1 cellular context compared by ENCODE assay signal in genomic region chr1:155000725-155001437, GRCh38.
A peak's percentile ranks its signal among the peaks of the same experiment; 100 is the strongest.
TF ChIP-seq lines count a peak whose summit lies in the region.

No MANE protein-coding gene starts in this region.

TF ChIP-seq in HepG2, 621 proteins besides CTCF, POLR2A, EP300 and RAD21 (continued from another document and continues in another):
- TF ChIP-seq ZBED4 (CRISPR knock-in tag; IDR thresholded peaks at IDR 0.05; ENCODE audit: borderline replicate concordance) (peak; percentile 100), ZFP36 (IDR thresholded peaks at IDR 0.05; ENCODE audit: borderline replicate concordance, low read depth, low read length, partially characterized antibody) (no peak), TAF1 (CRISPR knock-in tag; IDR thresholded peaks at IDR 0.05) (peak; percentile 66), HOXD1 (CRISPR knock-in tag; IDR thresholded peaks at IDR 0.05) (no peak), NONO (IDR thresholded peaks at IDR 0.05) (no peak), NONO (CRISPR knock-in tag; conservative IDR thresholded peaks at IDR 0.05) (peak; percentile 54), ZSCAN21 (CRISPR knock-in tag; IDR thresholded peaks at IDR 0.05; ENCODE audit: borderline replicate concordance) (0 out of 2 replicates have a peak, but pooled peaks have one; percentile 46), ZGPAT (CRISPR knock-in tag; IDR thresholded peaks at IDR 0.05) (peak; percentile 93), STAT6 (CRISPR knock-in tag; IDR thresholded peaks at IDR 0.05; ENCODE audit: borderline replicate concordance) (0 out of 2 replicates have a peak, but pooled peaks have one; percentile 24), HNF4A (CRISPR knock-in tag; IDR thresholded peaks at IDR 0.05) (peak; percentile 54), E2F1 (CRISPR knock-in tag; IDR thresholded peaks at IDR 0.05) (peak; percentile 60; the same call in 1 of the 2 replicates), HNRNPK (IDR thresholded peaks at IDR 0.05; ENCODE audit: low read depth, low read length, poor library complexity, severe bottlenecking) (peak; percentile 95), ZNF839 (CRISPR knock-in tag; IDR thresholded peaks at IDR 0.05; ENCODE audit: borderline replicate concordance) (0 out of 2 replicates have a peak, but pooled peaks have one; percentile 56), PATZ1 (CRISPR knock-in tag; IDR thresholded peaks at IDR 0.05) (peak; percentile 98), NR2F6 (IDR thresholded peaks at IDR 0.05) (peak; percentile 50), NR2F6 (CRISPR knock-in tag; IDR thresholded peaks at IDR 0.05) (peak; percentile 77), ZNF296 (CRISPR knock-in tag; conservative IDR thresholded peaks at IDR 0.05) (no peak), ZNF224 (CRISPR knock-in tag; IDR thresholded peaks at IDR 0.05) (peak; percentile 67; the same call in 1 of the 2 replicates), SP140L (CRISPR knock-in tag; IDR thresholded peaks at IDR 0.05; ENCODE audit: borderline replicate concordance) (no peak), ZNF678 (CRISPR knock-in tag; IDR thresholded peaks at IDR 0.05) (no peak), HNF4G (IDR thresholded peaks at IDR 0.05; ENCODE audit: borderline replicate concordance, low read depth, low read length) (peak; percentile 46; the same call in 1 of the 2 replicates), HNF4G (CRISPR knock-in tag; IDR thresholded peaks at IDR 0.05; ENCODE audit: borderline replicate concordance, low read depth) (peak; percentile 25; the same call in 1 of the 2 replicates), HOXA5 (CRISPR knock-in tag; IDR thresholded peaks at IDR 0.05) (peak; percentile 72), ZNF124 (CRISPR knock-in tag; IDR thresholded peaks at IDR 0.05) (peak; percentile 86; the same call in 1 of the 2 replicates), STAG1 (CRISPR knock-in tag; IDR thresholded peaks at IDR 0.05) (peak; percentile 15; the same call in 1 of the 2 replicates), ZNF557 (CRISPR knock-in tag; IDR thresholded peaks at IDR 0.05) (no peak), RXRB (CRISPR knock-in tag; IDR thresholded peaks at IDR 0.05; ENCODE audit: borderline replicate concordance) (peak; percentile 99), ZKSCAN1 (IDR thresholded peaks at IDR 0.05; ENCODE audit: low read length) (no peak), FOXP4 (CRISPR knock-in tag; IDR thresholded peaks at IDR 0.05) (peak; percentile 65), FOXO4 (CRISPR knock-in tag; conservative IDR thresholded peaks at IDR 0.05) (0 out of 2 replicates have a peak, but pooled peaks have one; percentile 61), TARDBP (CRISPR knock-in tag; IDR thresholded peaks at IDR 0.05) (peak; percentile 86), PHF8 (CRISPR knock-in tag; IDR thresholded peaks at IDR 0.05) (peak; percentile 58), ZNF672 (CRISPR knock-in tag; IDR thresholded peaks at IDR 0.05) (peak; percentile 17), SMYD3 (CRISPR knock-in tag; IDR thresholded peaks at IDR 0.05) (peak; percentile 53; the same call in 1 of the 2 replicates), ZNF639 (CRISPR knock-in tag; conservative IDR thresholded peaks at IDR 0.05) (peak; percentile 64; the same call in 1 of the 2 replicates), HDAC2 (CRISPR knock-in tag; IDR thresholded peaks at IDR 0.05) (peak; percentile 70), BATF2 (CRISPR knock-in tag; IDR thresholded peaks at IDR 0.05) (0 out of 2 replicates have a peak, but pooled peaks have one; percentile 39), SMAD1 (CRISPR knock-in tag; IDR thresholded peaks at IDR 0.05; ENCODE audit: borderline replicate concordance, low read depth) (peak; percentile 70; the same call in 1 of the 2 replicates), CENPT (CRISPR knock-in tag; IDR thresholded peaks at IDR 0.05; ENCODE audit: low read depth) (no peak), MAX (IDR thresholded peaks at IDR 0.05) (peak; percentile 74), ZNF773 (CRISPR knock-in tag; IDR thresholded peaks at IDR 0.05; ENCODE audit: borderline replicate concordance) (no peak), FOXC1 (CRISPR knock-in tag; IDR thresholded peaks at IDR 0.05; ENCODE audit: borderline replicate concordance) (0 out of 2 replicates have a peak, but pooled peaks have one; percentile 42), ZNF816 (CRISPR knock-in tag; IDR thresholded peaks at IDR 0.05; ENCODE audit: borderline replicate concordance) (peak; percentile 68; the same call in 1 of the 2 replicates), STAT5B (CRISPR knock-in tag; IDR thresholded peaks at IDR 0.05) (peak; percentile 9; the same call in 1 of the 2 replicates), FOXA3 (CRISPR knock-in tag; IDR thresholded peaks at IDR 0.05) (peak; percentile 66; the same call in 1 of the 2 replicates)
